Comparison of ENCODE assay signal across 9 cellular contexts in genomic region chr1:70204139-70204538, GRCh38. TPM values are rescaled to one million over a fixed set of nuclear protein-coding genes. Genes with fewer than 3 reads are reported as not detected.
DNase-seq lines count a peak whose midpoint lies in the region; ATAC-seq, FAIRE-seq and TF ChIP-seq lines count a peak whose summit lies in the region.
"Had no signal": no experiment of that assay in that cellular context is flagged by ENCODE, and none has a peak within 500 bp of the region (broad histone marks: within the 10 kb centered on the region; RNA-seq: fewer than 3 reads in every experiment).

No MANE protein-coding gene starts in this region.

- H3K36me3 Mint-ChIP-seq in activated T-helper 2 cell treated with anti-CD3 and anti-CD28 coated beads, Interferon-gamma antibody, Interleukin-2, Interleukin-4, amounts not matched to agents 10 μg/mL and 5 μg/mL and 100 μg/mL, durations not matched to agents 14 hours and 24 hours and 36 hours (ENCODE audit: low read depth) = peaks cover 22% of the 10 kb centered on the region

- FAIRE-seq in kidney (lab: Jason Lieb, UNC) (no peak), GM12891 (lab: Jason Lieb, UNC) (no peak)

- peak overlapping the region; percentile 99 for H3K4me3 Mint-ChIP-seq in activated T-helper 2 cell treated with anti-CD3 and anti-CD28 coated beads, Interferon-gamma antibody, Interleukin-2, Interleukin-4, amounts not matched to agents 10 μg/mL and 5 μg/mL and 100 μg/mL, durations not matched to agents 14 hours and 24 hours and 36 hours (ENCODE audit: low read depth)

- no peak overlapping the region for H3K27ac Mint-ChIP-seq in activated T-helper 2 cell treated with anti-CD3 and anti-CD28 coated beads, Interferon-gamma antibody, Interleukin-2, Interleukin-4, amounts not matched to agents 10 μg/mL and 5 μg/mL and 100 μg/mL, durations not matched to agents 14 hours and 24 hours and 36 hours

- TF ChIP-seq CTCF in left ventricle myocardium inferior (IDR thresholded peaks at IDR 0.05; ENCODE audit: borderline replicate concordance) (no peak), kidney (IDR thresholded peaks at IDR 0.05; ENCODE audit: borderline replicate concordance, extremely low read depth, insufficient read depth) (no peak), vagina (IDR thresholded peaks at IDR 0.05) (no peak)

- H3K4me3 ChIP-seq in left ventricle myocardium inferior (peak overlapping the region; percentile 70), kidney (ENCODE audit: low read length in 2 of 2) (peak overlapping the region; percentile 86 to 100), vagina (peak overlapping the region; percentile 74 to 91)

- H3K27ac ChIP-seq in left ventricle myocardium inferior (replicated peaks) = no peak overlapping the region
- H3K27ac ChIP-seq in kidney (ENCODE audit: low read depth in 2 of 2, low read length in 2 of 2) = no peak overlapping the region
- H3K27ac ChIP-seq in vagina = no peak overlapping the region

- H3K4me1 Mint-ChIP-seq in activated T-helper 2 cell treated with anti-CD3 and anti-CD28 coated beads, Interferon-gamma antibody, Interleukin-2, Interleukin-4, amounts not matched to agents 10 μg/mL and 5 μg/mL and 100 μg/mL, durations not matched to agents 14 hours and 24 hours and 36 hours (ENCODE audit: low read depth) = peaks cover 45% of the 10 kb centered on the region

- DNase-seq in left ventricle myocardium inferior (no peak), left ventricle myocardium superior (no peak), kidney (no peak), vagina (ENCODE audit: extremely low spot score in 2 of 2) (no peak), AML-193 (lab: John Stamatoyannopoulos, UW) (no peak), G401 (ENCODE audit: low spot score) (no peak), GM12891 (ENCODE audit: insufficient read length, low spot score) (no peak)
- DNase-seq in activated T-helper 2 cell treated with anti-CD3 and anti-CD28 coated beads, Interferon-gamma antibody, Interleukin-2, Interleukin-4, amounts not matched to agents 10 μg/mL and 5 μg/mL and 100 μg/mL, durations not matched to agents 14 hours and 24 hours and 36 hours (ENCODE audit: low spot score) = no peak
- DNase-seq: stimulated activated CD4-positive, alpha-beta T cell treated with anti-CD3 and anti-CD28 coated beads, Interleukin-4, amount 100 ng/mL, for 24 hours had no signal

- H3K9me3 Mint-ChIP-seq in activated T-helper 2 cell treated with anti-CD3 and anti-CD28 coated beads, Interferon-gamma antibody, Interleukin-2, Interleukin-4, amounts not matched to agents 10 μg/mL and 5 μg/mL and 100 μg/mL, durations not matched to agents 14 hours and 24 hours and 36 hours = no peaks in the 10 kb centered on the region

- in situ Hi-C loops in G401 (cut with HindIII; ENCODE audit: low sequenced_read_pairs) = no loop called here

- no peaks in the 10 kb centered on the region for H3K27me3 ChIP-seq in left ventricle myocardium inferior (ENCODE audit: low read depth)
- no peaks in the 10 kb centered on the region for H3K27me3 ChIP-seq in vagina

- intact Hi-C loops in left ventricle myocardium inferior (cut with micrococcal nuclease) = no loop called here
- intact Hi-C loops in left ventricle myocardium superior (cut with micrococcal nuclease) = no loop called here
- intact Hi-C loops in activated T-helper 2 cell treated with anti-CD3 and anti-CD28 coated beads, Interferon-gamma antibody, Interleukin-2, Interleukin-4, amounts not matched to agents 10 μg/mL and 5 μg/mL and 100 μg/mL, durations not matched to agents 14 hours and 24 hours and 36 hours (cut with micrococcal nuclease) = no loop called here
- intact Hi-C loops in kidney (cut with DNase I) = no loop called here
- intact Hi-C loops in vagina (cut with DNase I) = no loop called here

- H3K4me1 ChIP-seq in left ventricle myocardium inferior = peaks cover 64% of the 10 kb centered on the region
- H3K4me1 ChIP-seq in kidney (ENCODE audit: control insufficient read depth in 1 of 2, insufficient read depth in 1 of 2, low read depth in 1 of 2, low read length in 2 of 2) = peaks cover 0 to 6% of the 10 kb centered on the region in 2 donors
- H3K4me1 ChIP-seq in vagina = peaks cover 51% of the 10 kb centered on the region

- no peak overlapping the region for H3K9ac ChIP-seq in kidney (ENCODE audit: low read length in 2 of 2)

- H3K36me3 ChIP-seq in left ventricle myocardium inferior = peaks cover 6% of the 10 kb centered on the region
- peaks cover 0 to 2% of the 10 kb centered on the region in 2 donors for H3K36me3 ChIP-seq in kidney (ENCODE audit: control insufficient read depth in 1 of 2, insufficient read depth in 2 of 2, low read length in 2 of 2)
- H3K36me3 ChIP-seq in vagina = peaks cover 0 to 4% of the 10 kb centered on the region in 2 donors

- no peak for ATAC-seq in left ventricle myocardium superior

- no peak for TF ChIP-seq POLR2A in vagina (IDR thresholded peaks at IDR 0.05)
- no peak for TF ChIP-seq POLR2A in GM12891 (IDR thresholded peaks at IDR 0.05; ENCODE audit: low read depth, low read length)

- no peaks in the 10 kb centered on the region for H3K27me3 Mint-ChIP-seq in activated T-helper 2 cell treated with anti-CD3 and anti-CD28 coated beads, Interferon-gamma antibody, Interleukin-2, Interleukin-4, amounts not matched to agents 10 μg/mL and 5 μg/mL and 100 μg/mL, durations not matched to agents 14 hours and 24 hours and 36 hours (ENCODE audit: low read depth)

- no peaks in the 10 kb centered on the region for H3K9me3 ChIP-seq in left ventricle myocardium inferior (replicated peaks)
- no peaks in the 10 kb centered on the region for H3K9me3 ChIP-seq in kidney (ENCODE audit: control insufficient read depth in 1 of 2, low read length in 2 of 2)
- H3K9me3 ChIP-seq in vagina = no peaks in the 10 kb centered on the region

TF ChIP-seq in GM12891, 5 proteins besides CTCF, POLR2A, EP300 and RAD21:
- TF ChIP-seq POU2F2 (IDR thresholded peaks at IDR 0.05; ENCODE audit: low read depth, low read length) (no peak), POLR2AphosphoS5 (IDR thresholded peaks at IDR 0.05; ENCODE audit: low read depth, low read length) (no peak), PAX5 (IDR thresholded peaks at IDR 0.05; ENCODE audit: insufficient read depth, low read length, severe bottlenecking) (no peak)
TF ChIP-seq in GM12891: peak in this region for 0.

RNA-seq across cellular contexts. Expression of gene LRRC40, which starts 1.2 kb away (rescaled TPM):
- total RNA-seq in left ventricle myocardium inferior (9.0 TPM), left ventricle myocardium superior (9.8 TPM), kidney (13.3 TPM), vagina (9.1 TPM)
- total RNA-seq in activated T-helper 2 cell treated with anti-CD3 and anti-CD28 coated beads, Interferon-gamma antibody, Interleukin-2, Interleukin-4, amounts not matched to agents 10 μg/mL and 5 μg/mL and 100 μg/mL, durations not matched to agents 14 hours and 24 hours and 36 hours = 23.3 and 23.4 TPM in 2 replicates
- 7.5 TPM for polyA plus RNA-seq in kidney (ENCODE audit: insufficient read depth, low read depth, low replicate concordance)
- total RNA-seq in G401 (2014; rRNA removed; shearing (Covaris generic)) = 44.2 and 70.1 TPM in 2 replicates
- polyA plus RNA-seq in GM12891 (2012; ENCODE audit: low read depth, missing spikeins) = 8.2 TPM

RNA-seq across cellular contexts. Expression of gene SRSF11, which starts 17.0 kb away (rescaled TPM):
- total RNA-seq in left ventricle myocardium inferior (48.6 TPM), left ventricle myocardium superior (50.3 TPM), kidney (135 TPM), vagina (186 TPM)
- 194 and 195 TPM in 2 replicates for total RNA-seq in activated T-helper 2 cell treated with anti-CD3 and anti-CD28 coated beads, Interferon-gamma antibody, Interleukin-2, Interleukin-4, amounts not matched to agents 10 μg/mL and 5 μg/mL and 100 μg/mL, durations not matched to agents 14 hours and 24 hours and 36 hours
- polyA plus RNA-seq in kidney (ENCODE audit: insufficient read depth, low read depth, low replicate concordance) = 58.9 TPM
- total RNA-seq in G401 (2014; rRNA removed; shearing (Covaris generic)) = 91.6 and 130 TPM in 2 replicates
- 137 TPM for polyA plus RNA-seq in GM12891 (2012; ENCODE audit: low read depth, missing spikeins)
